In genomic region chr1:11685210-11685752, GRCh38 we compare ENCODE assay signal across 21 cellular contexts. TPM values are rescaled to one million over a fixed set of nuclear protein-coding genes. Genes with fewer than 3 reads are reported as not detected.
"Had no signal": no experiment of that assay in that cellular context is flagged by ENCODE, and none has a peak within 500 bp of the region (broad histone marks: within the 10 kb centered on the region; RNA-seq: fewer than 3 reads in every experiment).

No MANE protein-coding gene starts in this region.

- H3K4me3 ChIP-seq: cardiac muscle cell, esophagus squamous epithelium, prostate gland, right atrium auricular region, transverse colon, uterus had no signal

- H3K36me3 ChIP-seq: cardiac muscle cell, esophagus squamous epithelium, prostate gland, right atrium auricular region, transverse colon, uterus had no signal

- H3K9me3 ChIP-seq: esophagus squamous epithelium, prostate gland, right atrium auricular region, transverse colon, uterus had no signal

- H3K27ac ChIP-seq: cardiac muscle cell, esophagus squamous epithelium, prostate gland, right atrium auricular region, transverse colon, uterus had no signal

- DNase-seq: activated CD4-positive, alpha-beta memory T cell treated with anti-CD3 and anti-CD28 coated beads, Interleukin-2, amount 10 ng/mL, durations not matched to agents 7 days and 5 days; activated CD4-positive, alpha-beta T cell treated with anti-CD3 and anti-CD28 coated beads for 48 hours; activated CD4-positive, CD25-positive, alpha-beta regulatory T cell; activated CD8-positive, alpha-beta memory T cell treated with anti-CD3 and anti-CD28 coated beads, Interleukin-2, amount 10 ng/mL, durations not matched to agents 7 days and 5 days; activated naive CD4-positive, alpha-beta T cell treated with Interleukin-2 at 50 U/mL for 16 hours; activated naive CD8-positive, alpha-beta T cell treated with anti-CD3 and anti-CD28 coated beads, Interleukin-2, amount 10 ng/mL, durations not matched to agents 7 days and 5 days; amygdala; dermis blood vessel endothelial cell; effector memory CD4-positive, alpha-beta T cell; esophagus squamous epithelium; left cardiac atrium; mesendoderm; naive thymus-derived CD4-positive, alpha-beta T cell; stimulated activated CD4-positive, alpha-beta T cell treated with anti-CD3 and anti-CD28 coated beads, Interleukin-2, amount 100 ng/mL, for 24 hours; T-helper 9 cell; transverse colon; uterus had no signal

RNA-seq across cellular contexts. Expression of gene DRAXIN, which starts 6.2 kb away (rescaled TPM):
- total RNA-seq: esophagus squamous epithelium, right atrium auricular region, skeletal muscle tissue had no signal
- polyA plus RNA-seq: cardiac muscle cell had no signal
